Comparison of ENCODE assay signal across 8 cellular contexts in genomic region chr12:50400104-50400637, GRCh38. TPM values are rescaled to one million over a fixed set of nuclear protein-coding genes. Genes with fewer than 3 reads are reported as not detected.
DNase-seq lines count a peak whose midpoint lies in the region; ATAC-seq and TF ChIP-seq lines count a peak whose summit lies in the region.

No MANE protein-coding gene starts in this region.

- TF ChIP-seq CTCF in heart left ventricle (IDR thresholded peaks at IDR 0.05) (no peak), endothelial cell (IDR thresholded peaks at IDR 0.05; ENCODE audit: unreplicated experiment) (no peak), ovary (IDR thresholded peaks at IDR 0.05) (no peak)

- H3K27me3 ChIP-seq in heart left ventricle (no peaks in the 10 kb centered on the region), ovary (no peaks in the 10 kb centered on the region)

- TF ChIP-seq EP300 in ovary (IDR thresholded peaks at IDR 0.05), result no peak

- in situ Hi-C loops in G401 (cut with HindIII; ENCODE audit: low sequenced_read_pairs), result no loop called here

- H3K36me3 ChIP-seq in heart left ventricle (no peaks in the 10 kb centered on the region), ovary (no peaks in the 10 kb centered on the region)

- no peaks in the 10 kb centered on the region for H3K9me3 Mint-ChIP-seq in endothelial cell (ENCODE audit: unreplicated experiment)

- no peaks in the 10 kb centered on the region for H3K36me3 Mint-ChIP-seq in endothelial cell (ENCODE audit: low read depth, unreplicated experiment)

- H3K4me1 Mint-ChIP-seq in endothelial cell (ENCODE audit: unreplicated experiment), result peaks cover 27% of the 10 kb centered on the region

- H3K4me3 Mint-ChIP-seq in endothelial cell (ENCODE audit: unreplicated experiment), result peak overlapping the region; percentile 99

- DNase-seq in heart left ventricle (no peak), Right ventricle myocardium inferior (ENCODE audit: missing footprints) (no peak), OCI-M2 (lab: John Stamatoyannopoulos, UW; ENCODE audit: unreplicated experiment) (peak; percentile 51), endothelial cell (ENCODE audit: low spot score) (no peak), ovary (no peak), SHP77 treated with DMSO at 0.1 percent for 48 hours (lab: John Stamatoyannopoulos, UW) (no peak), HT-29 (ENCODE audit: low spot score) (no peak), G401 (ENCODE audit: low spot score) (no peak)

- H3K4me1 ChIP-seq in heart left ventricle (peaks cover 0 to 29% (median 18%) of the 10 kb centered on the region in 12 donors), ovary (ENCODE audit: insufficient read depth) (no peaks in the 10 kb centered on the region)

- peak overlapping the region; percentile 97 for H3K27ac Mint-ChIP-seq in endothelial cell (ENCODE audit: unreplicated experiment)

- TF ChIP-seq POLR2A in heart left ventricle (IDR thresholded peaks at IDR 0.05), result no peak
- TF ChIP-seq POLR2A in ovary (IDR thresholded peaks at IDR 0.05), result no peak

- 37 to 38% (median 38%) methylated on average over 8 of the region's 8 CpGs for WGBS in heart left ventricle, 4 donors
- 26 to 35% (median 27%) methylated on average over 8 of the region's 8 CpGs for WGBS in ovary, 3 donors

- H3K27me3 Mint-ChIP-seq in endothelial cell (ENCODE audit: unreplicated experiment), result peaks cover 4% of the 10 kb centered on the region

- H3K27ac ChIP-seq in heart left ventricle, result peak overlapping the region; percentile 83 to 96 (median 91)
- peak overlapping the region in 1 of 2 donors; percentile 81 for H3K27ac ChIP-seq in ovary

- intact Hi-C loops in heart left ventricle (cut with DNase I), result loop anchor here in 1 of 10 donors (10.0 kb wide), 1 partner anchor 325 kb away; no protein-coding TSS in a partner anchor
- intact Hi-C loops in Right ventricle myocardium inferior (cut with DNase I), result loop anchor here (5.0 kb wide), 1 partner anchor 288 kb away; the partner anchor contains the start of gene COX14
- intact Hi-C loops in ovary (cut with DNase I), result no loop called here

- H3K9me3 ChIP-seq in heart left ventricle (no peaks in the 10 kb centered on the region), ovary (no peaks in the 10 kb centered on the region)

- ATAC-seq in heart left ventricle (no peak), Right ventricle myocardium inferior (no peak)

- H3K4me3 ChIP-seq in heart left ventricle, result peak overlapping the region; percentile 49 to 96 (median 84)
- H3K4me3 ChIP-seq in ovary, result peak overlapping the region; percentile 69

RNA-seq across cellular contexts. Expression of gene LARP4, which starts 0.5 kb away (rescaled TPM):
- total RNA-seq in heart left ventricle (10 to 100 TPM; 38.0 to 77.1 (median 51.6) TPM), Right ventricle myocardium inferior (53.3 TPM), endothelial cell (ENCODE audit: unreplicated experiment) (38.0 TPM), ovary (10 to 100 TPM; 29.8 to 66.7 (median 49.0) TPM)
- polyA plus RNA-seq in heart left ventricle (10 to 100 TPM; 10.3 to 19.4 TPM), ovary (10 to 100 TPM in 1 of 2 donors, 1 to 10 TPM in 1; 7.8 to 17.0 TPM)
- 15.7 and 18.9 TPM in 2 replicates for total RNA-seq in HT-29 (2014; rRNA removed; shearing (Covaris generic))
- 29.7 and 50.4 TPM in 2 replicates for total RNA-seq in G401 (2014; rRNA removed; shearing (Covaris generic))

RNA-seq across cellular contexts. Expression of gene FAM186A, which starts 3.8 kb away (rescaled TPM):
- total RNA-seq in heart left ventricle, result not detected
- polyA plus RNA-seq in heart left ventricle, result not detected
- total RNA-seq in Right ventricle myocardium inferior, result not detected
- total RNA-seq in endothelial cell (ENCODE audit: unreplicated experiment), result not detected
- total RNA-seq in ovary, result not detected
- not detected for polyA plus RNA-seq in ovary
- not detected in 2 replicates for total RNA-seq in HT-29 (2014; rRNA removed; shearing (Covaris generic))
- total RNA-seq in G401 (2014; rRNA removed; shearing (Covaris generic)), result not detected in 2 replicates
